14 cellular contexts compared by ENCODE assay signal in genomic region chr2:231923951-231924888, GRCh38. TPM values are rescaled to one million over a fixed set of nuclear protein-coding genes. Genes with fewer than 3 reads are reported as not detected.
A peak's percentile ranks its signal among the peaks of the same experiment; 100 is the strongest.
DNase-seq lines count a peak whose midpoint lies in the region; TF ChIP-seq lines count a peak whose summit lies in the region.
"Had no signal": no experiment of that assay in that cellular context is flagged by ENCODE, and none has a peak within 500 bp of the region (broad histone marks: within the 10 kb centered on the region; RNA-seq: fewer than 3 reads in every experiment).

No MANE protein-coding gene starts in this region.

- intact Hi-C loops in esophagus muscularis mucosa (cut with DNase I), result loop anchor here (2.0 to 5.0 kb wide), 2 partner anchors 403 to 513 kb away; no protein-coding TSS in a partner anchor

- H3K27ac ChIP-seq in esophagus muscularis mucosa (replicated peaks in 1 of 4), result no peak overlapping the region
- H3K27ac ChIP-seq: gastrocnemius medialis, neutrophil, transverse colon, VCaP had no signal

- DNase-seq in T-helper 1 cell (no peak), GM20000 (ENCODE audit: low spot score) (peak; percentile 14), neural crest cell (ENCODE audit: low read depth, low spot score) (no peak), esophagus muscularis mucosa (ENCODE audit: extremely low spot score) (no peak), NCI-H82 (lab: John Stamatoyannopoulos, UW) (no peak), NCI-H2107 treated with DMSO at 0.1 percent for 48 hours (lab: John Stamatoyannopoulos, UW; ENCODE audit: unreplicated experiment) (no peak)

- TF ChIP-seq CTCF in GM20000 (IDR thresholded peaks at IDR 0.05; ENCODE audit: extremely low read depth, missing control alignments), result no peak
- TF ChIP-seq CTCF in brain (conservative IDR thresholded peaks at IDR 0.05), result no peak
- no peak for TF ChIP-seq CTCF in neural crest cell (conservative IDR thresholded peaks at IDR 0.05)
- no peak for TF ChIP-seq CTCF in esophagus muscularis mucosa (IDR thresholded peaks at IDR 0.05)

- H3K36me3 ChIP-seq in esophagus muscularis mucosa, result no peaks in the 10 kb centered on the region
- H3K36me3 ChIP-seq: gastrocnemius medialis, neutrophil, transverse colon had no signal

- TF ChIP-seq POLR2A in esophagus muscularis mucosa (IDR thresholded peaks at IDR 0.05; ENCODE audit: low read depth), result no peak

- H3K4me1 Mint-ChIP-seq in T-helper 1 cell treated with Interleukin-12 subunit alpha and Interleukin-12 subunit beta and Interleukin-4 antibody, amounts not matched to agents 30 μg/mL and 1 μg/mL, for 36 hours (ENCODE audit: low read depth), result peaks cover 7% of the 10 kb centered on the region
- H3K4me1 Mint-ChIP-seq in brain (peaks cover 41% of the 10 kb centered on the region), neural crest cell (peaks cover 38% of the 10 kb centered on the region)

- peak overlapping the region; percentile 45 for H3K4me3 Mint-ChIP-seq in T-helper 1 cell treated with Interleukin-12 subunit alpha and Interleukin-12 subunit beta and Interleukin-4 antibody, amounts not matched to agents 30 μg/mL and 1 μg/mL, for 36 hours
- H3K4me3 Mint-ChIP-seq in brain (peak overlapping the region; percentile 52 to 88 (median 78)), neural crest cell (peak overlapping the region; percentile 89)

- peaks cover 51% of the 10 kb centered on the region for H3K27me3 Mint-ChIP-seq in T-helper 1 cell treated with Interleukin-12 subunit alpha and Interleukin-12 subunit beta and Interleukin-4 antibody, amounts not matched to agents 30 μg/mL and 1 μg/mL, for 36 hours (ENCODE audit: low read depth)
- H3K27me3 Mint-ChIP-seq in brain (peaks cover 48% of the 10 kb centered on the region), neural crest cell (ENCODE audit: low read depth) (peaks cover 48% of the 10 kb centered on the region)

- no peaks in the 10 kb centered on the region for H3K36me3 Mint-ChIP-seq in T-helper 1 cell treated with Interleukin-12 subunit alpha and Interleukin-12 subunit beta and Interleukin-4 antibody, amounts not matched to agents 30 μg/mL and 1 μg/mL, for 36 hours (ENCODE audit: low read depth)
- H3K36me3 Mint-ChIP-seq in brain (no peaks in the 10 kb centered on the region), neural crest cell (ENCODE audit: low read depth) (peaks cover 6% of the 10 kb centered on the region)

- H3K27me3 ChIP-seq in esophagus muscularis mucosa, result peaks cover 4 to 90% (median 20%) of the 10 kb centered on the region in 4 donors

- H3K4me3 ChIP-seq in esophagus muscularis mucosa, result peak overlapping the region in 2 of 4 donors; percentile 55 to 62
- H3K4me3 ChIP-seq: smooth muscle cell had no signal

- H3K27ac Mint-ChIP-seq in T-helper 1 cell treated with Interleukin-12 subunit alpha and Interleukin-12 subunit beta and Interleukin-4 antibody, amounts not matched to agents 30 μg/mL and 1 μg/mL, for 36 hours, result no peak overlapping the region
- H3K27ac Mint-ChIP-seq in brain, result peak overlapping the region in 2 of 5 experiments; percentile 29 to 63
- H3K27ac Mint-ChIP-seq in neural crest cell (ENCODE audit: unreplicated experiment), result no peak overlapping the region

- 84% methylated on average over 24 of the region's 24 CpGs for WGBS in esophagus muscularis mucosa

- H3K4me1 ChIP-seq in esophagus muscularis mucosa, result peaks cover 18 to 27% (median 26%) of the 10 kb centered on the region in 4 donors

- no peak for TF ChIP-seq EP300 in esophagus muscularis mucosa (IDR thresholded peaks at IDR 0.05)

- no peaks in the 10 kb centered on the region for H3K9me3 ChIP-seq in esophagus muscularis mucosa
- H3K9me3 ChIP-seq: gastrocnemius medialis, neutrophil, transverse colon had no signal

- no peaks in the 10 kb centered on the region for H3K9me3 Mint-ChIP-seq in T-helper 1 cell treated with Interleukin-12 subunit alpha and Interleukin-12 subunit beta and Interleukin-4 antibody, amounts not matched to agents 30 μg/mL and 1 μg/mL, for 36 hours
- peaks cover 0 to 3% (median 0%) of the 10 kb centered on the region in 5 experiments for H3K9me3 Mint-ChIP-seq in brain
- H3K9me3 Mint-ChIP-seq in neural crest cell, result no peaks in the 10 kb centered on the region

RNA-seq across cellular contexts. Expression of gene NPPC, which starts 2.0 kb away (rescaled TPM):
- polyA plus RNA-seq in brain (ENCODE audit: insufficient read depth, low read depth, low replicate concordance), result 0.66 TPM
- total RNA-seq in neural crest cell (12.7 and 16.5 TPM in 2 replicates), esophagus muscularis mucosa (under 1 TPM in 2 of 4 donors, not detected in 2; 0.66 to 0.98 TPM)
- total RNA-seq: gastrocnemius medialis, kidney epithelial cell, smooth muscle cell had no signal

RNA-seq across cellular contexts. Expression of gene DIS3L2, which starts 37.3 kb away (rescaled TPM):
- 14.8 TPM for polyA plus RNA-seq in brain (ENCODE audit: insufficient read depth, low read depth, low replicate concordance)
- total RNA-seq in neural crest cell (47.2 and 51.9 TPM in 2 replicates), esophagus muscularis mucosa (10 to 100 TPM; 16.1 to 26.7 (median 22.0) TPM)
